ENCODE assay signal across 1 cellular context in genomic region chr17:31457391-31458234, GRCh38.
A peak's percentile ranks its signal among the peaks of the same experiment; 100 is the strongest.
TF ChIP-seq lines count a peak whose summit lies in the region.

No MANE protein-coding gene starts in this region.

TF ChIP-seq in HEK293, 187 proteins besides CTCF, POLR2A, EP300 and RAD21 (continued from another document):
- TF ChIP-seq, protein P1, sequence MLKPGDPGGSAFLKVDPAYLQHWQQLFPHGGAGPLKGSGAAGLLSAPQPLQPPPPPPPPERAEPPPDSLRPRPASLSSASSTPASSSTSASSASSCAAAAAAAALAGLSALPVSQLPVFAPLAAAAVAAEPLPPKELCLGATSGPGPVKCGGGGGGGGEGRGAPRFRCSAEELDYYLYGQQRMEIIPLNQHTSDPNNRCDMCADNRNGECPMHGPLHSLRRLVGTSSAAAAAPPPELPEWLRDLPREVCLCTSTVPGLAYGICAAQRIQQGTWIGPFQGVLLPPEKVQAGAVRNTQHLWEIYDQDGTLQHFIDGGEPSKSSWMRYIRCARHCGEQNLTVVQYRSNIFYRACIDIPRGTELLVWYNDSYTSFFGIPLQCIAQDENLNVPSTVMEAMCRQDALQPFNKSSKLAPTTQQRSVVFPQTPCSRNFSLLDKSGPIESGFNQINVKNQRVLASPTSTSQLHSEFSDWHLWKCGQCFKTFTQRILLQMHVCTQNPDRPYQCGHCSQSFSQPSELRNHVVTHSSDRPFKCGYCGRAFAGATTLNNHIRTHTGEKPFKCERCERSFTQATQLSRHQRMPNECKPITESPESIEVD (tag by site-specific recombination; IDR thresholded peaks at IDR 0.05) = no peak
- TF ChIP-seq ZIC2 (tag by site-specific recombination; IDR thresholded peaks at IDR 0.05) (peak; percentile 82), TCF7L2 (IDR thresholded peaks at IDR 0.05; ENCODE audit: borderline replicate concordance, low read depth, low read length) (peak; percentile 42; the same call in 1 of the 2 replicates), ZNF335 (tag by site-specific recombination; conservative IDR thresholded peaks at IDR 0.05) (no peak), ZNF341 (tag by site-specific recombination; IDR thresholded peaks at IDR 0.05; ENCODE audit: low read depth) (peak; percentile 51), KLF1 (tag by site-specific recombination; IDR thresholded peaks at IDR 0.05) (peak; percentile 48; the same call in 1 of the 2 replicates), GLIS1 (tag by site-specific recombination; IDR thresholded peaks at IDR 0.05) (peak; percentile 57), KLF17 (tag by site-specific recombination; IDR thresholded peaks at IDR 0.05) (0 out of 2 replicates have a peak, but pooled peaks have one; percentile 33)
